In the genomic region with DNA sequence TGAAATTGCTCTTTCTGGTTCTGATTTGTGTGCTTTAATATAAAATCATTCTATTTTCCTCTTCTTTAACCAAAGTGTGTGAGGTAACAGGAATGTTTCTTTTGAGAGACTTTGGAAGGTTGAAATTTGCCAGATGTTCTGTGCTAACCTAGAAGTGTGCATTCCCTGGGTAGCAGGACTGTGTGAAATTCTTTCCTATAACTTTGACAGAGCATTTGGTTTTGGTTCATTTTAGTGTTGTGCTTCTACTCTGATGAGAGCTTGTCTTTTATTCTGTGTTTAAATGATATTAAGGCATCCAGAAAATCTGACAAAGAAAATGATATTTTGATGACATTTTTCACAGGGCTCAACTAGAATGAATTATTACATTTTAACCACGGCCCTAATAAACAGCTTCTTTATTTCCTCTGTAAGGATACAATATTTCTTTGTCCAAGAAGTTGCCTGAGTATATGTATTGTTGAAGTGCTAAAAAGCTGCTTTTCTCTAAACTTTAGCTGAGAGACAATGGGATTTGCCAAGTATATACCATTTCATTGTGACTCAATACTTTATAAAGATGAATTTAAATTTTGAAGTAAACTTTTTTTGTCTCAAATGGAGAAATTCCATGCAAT, we compare ENCODE assay signal across 2 cellular contexts.
TF ChIP-seq lines count a peak whose summit lies in the region.

No MANE protein-coding gene starts in this region.

TF ChIP-seq in SK-N-SH treated with all-trans-retinoic acid at 6 μM for 48 hours, 23 proteins besides CTCF, POLR2A, EP300 and RAD21 (continued from another document):
- TF ChIP-seq POU6F1 (CRISPR knock-in tag; IDR thresholded peaks at IDR 0.05; ENCODE audit: borderline replicate concordance, low read depth) (no peak), CSDC2 (CRISPR knock-in tag; IDR thresholded peaks at IDR 0.05) (no peak), ZFP30 (CRISPR knock-in tag; IDR thresholded peaks at IDR 0.05) (no peak), ZFP3 (CRISPR knock-in tag; IDR thresholded peaks at IDR 0.05) (no peak), ZNF70 (CRISPR knock-in tag; IDR thresholded peaks at IDR 0.05) (no peak), ISL1 (CRISPR knock-in tag; IDR thresholded peaks at IDR 0.05) (no peak)
- TF ChIP-seq, protein P1, sequence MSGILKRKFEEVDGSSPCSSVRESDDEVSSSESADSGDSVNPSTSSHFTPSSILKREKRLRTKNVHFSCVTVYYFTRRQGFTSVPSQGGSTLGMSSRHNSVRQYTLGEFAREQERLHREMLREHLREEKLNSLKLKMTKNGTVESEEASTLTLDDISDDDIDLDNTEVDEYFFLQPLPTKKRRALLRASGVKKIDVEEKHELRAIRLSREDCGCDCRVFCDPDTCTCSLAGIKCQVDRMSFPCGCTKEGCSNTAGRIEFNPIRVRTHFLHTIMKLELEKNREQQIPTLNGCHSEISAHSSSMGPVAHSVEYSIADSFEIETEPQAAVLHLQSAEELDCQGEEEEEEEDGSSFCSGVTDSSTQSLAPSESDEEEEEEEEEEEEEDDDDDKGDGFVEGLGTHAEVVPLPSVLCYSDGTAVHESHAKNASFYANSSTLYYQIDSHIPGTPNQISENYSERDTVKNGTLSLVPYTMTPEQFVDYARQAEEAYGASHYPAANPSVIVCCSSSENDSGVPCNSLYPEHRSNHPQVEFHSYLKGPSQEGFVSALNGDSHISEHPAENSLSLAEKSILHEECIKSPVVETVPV (CRISPR knock-in tag; IDR thresholded peaks at IDR 0.05), result no peak

TF ChIP-seq in SK-N-SH, 30 proteins besides CTCF, POLR2A, EP300 and RAD21 (continued from another document):
- TF ChIP-seq, protein P2, sequence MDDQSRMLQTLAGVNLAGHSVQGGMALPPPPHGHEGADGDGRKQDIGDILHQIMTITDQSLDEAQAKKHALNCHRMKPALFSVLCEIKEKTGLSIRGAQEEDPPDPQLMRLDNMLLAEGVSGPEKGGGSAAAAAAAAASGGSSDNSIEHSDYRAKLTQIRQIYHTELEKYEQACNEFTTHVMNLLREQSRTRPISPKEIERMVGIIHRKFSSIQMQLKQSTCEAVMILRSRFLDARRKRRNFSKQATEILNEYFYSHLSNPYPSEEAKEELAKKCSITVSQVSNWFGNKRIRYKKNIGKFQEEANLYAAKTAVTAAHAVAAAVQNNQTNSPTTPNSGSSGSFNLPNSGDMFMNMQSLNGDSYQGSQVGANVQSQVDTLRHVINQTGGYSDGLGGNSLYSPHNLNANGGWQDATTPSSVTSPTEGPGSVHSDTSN (IDR thresholded peaks at IDR 0.05), result no peak
- TF ChIP-seq, protein P3, sequence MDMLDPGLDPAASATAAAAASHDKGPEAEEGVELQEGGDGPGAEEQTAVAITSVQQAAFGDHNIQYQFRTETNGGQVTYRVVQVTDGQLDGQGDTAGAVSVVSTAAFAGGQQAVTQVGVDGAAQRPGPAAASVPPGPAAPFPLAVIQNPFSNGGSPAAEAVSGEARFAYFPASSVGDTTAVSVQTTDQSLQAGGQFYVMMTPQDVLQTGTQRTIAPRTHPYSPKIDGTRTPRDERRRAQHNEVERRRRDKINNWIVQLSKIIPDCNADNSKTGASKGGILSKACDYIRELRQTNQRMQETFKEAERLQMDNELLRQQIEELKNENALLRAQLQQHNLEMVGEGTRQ (IDR thresholded peaks at IDR 0.05; ENCODE audit: borderline replicate concordance, low read depth, low read length), result no peak
- TF ChIP-seq MEF2A (IDR thresholded peaks at IDR 0.05; ENCODE audit: borderline replicate concordance, low read depth), result no peak
- no peak for TF ChIP-seq IRF3 (IDR thresholded peaks at IDR 0.05; ENCODE audit: low read depth, low read length)
- TF ChIP-seq, protein P4, sequence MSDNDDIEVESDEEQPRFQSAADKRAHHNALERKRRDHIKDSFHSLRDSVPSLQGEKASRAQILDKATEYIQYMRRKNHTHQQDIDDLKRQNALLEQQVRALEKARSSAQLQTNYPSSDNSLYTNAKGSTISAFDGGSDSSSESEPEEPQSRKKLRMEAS (IDR thresholded peaks at IDR 0.05; ENCODE audit: low read depth), result no peak
- TF ChIP-seq TAF1 (IDR thresholded peaks at IDR 0.05; ENCODE audit: borderline replicate concordance, low read depth, low read length), result no peak
